24 cellular contexts compared by ENCODE assay signal in genomic region chr1:180192172-180192571, GRCh38. TPM values are rescaled to one million over a fixed set of nuclear protein-coding genes. Genes with fewer than 3 reads are reported as not detected.
A peak's percentile ranks its signal among the peaks of the same experiment; 100 is the strongest.
DNase-seq lines count a peak whose midpoint lies in the region; ATAC-seq lines count a peak whose summit lies in the region.
"Had no signal": no experiment of that assay in that cellular context is flagged by ENCODE, and none has a peak within 500 bp of the region (broad histone marks: within the 10 kb centered on the region; RNA-seq: fewer than 3 reads in every experiment).

No MANE protein-coding gene starts in this region.

- POLR2A ChIA-PET in activated CD4-positive, alpha-beta T cell treated with anti-CD3 and anti-CD28 coated beads, Interleukin-2, amount 10 ng/mL, durations not matched to agents 7 days and 5 days (lab: Charles Lee), result no interaction called here
- POLR2A ChIA-PET in naive thymus-derived CD4-positive, alpha-beta T cell (lab: Charles Lee), result no interaction called here

- peak; percentile 38 for ATAC-seq in naive thymus-derived CD4-positive, alpha-beta T cell
- ATAC-seq: activated CD4-positive, alpha-beta T cell treated with anti-CD3 and anti-CD28 coated beads for 36 hours had no signal

- H3K9me3 ChIP-seq in naive thymus-derived CD4-positive, alpha-beta T cell (ENCODE audit: control insufficient read depth in 2 of 3, low read length in 3 of 3), result no peaks in the 10 kb centered on the region
- H3K9me3 ChIP-seq: MG63, SJSA1, suprapubic skin had no signal

- H3K4me3 Mint-ChIP-seq in activated CD4-positive, alpha-beta T cell treated with anti-CD3 and anti-CD28 coated beads, Interleukin-2, amount 10 ng/mL, durations not matched to agents 7 days and 5 days, result no peak overlapping the region
- H3K4me3 Mint-ChIP-seq in T-helper 1 cell treated with Interleukin-12 subunit alpha and Interleukin-12 subunit beta and Interleukin-4 antibody, amounts not matched to agents 30 μg/mL and 1 μg/mL, for 36 hours, result no peak overlapping the region
- no peak overlapping the region for H3K4me3 Mint-ChIP-seq in naive thymus-derived CD4-positive, alpha-beta T cell
- H3K4me3 Mint-ChIP-seq: activated CD4-positive, alpha-beta T cell treated with anti-CD3 and anti-CD28 coated beads for 36 hours; brain had no signal

- no peak overlapping the region for H3K27ac ChIP-seq in naive thymus-derived CD4-positive, alpha-beta T cell (ENCODE audit: low read depth, low read length)
- H3K27ac ChIP-seq: epithelial cell of prostate, SJSA1, suprapubic skin had no signal

- no peaks in the 10 kb centered on the region for H3K9me3 Mint-ChIP-seq in activated CD4-positive, alpha-beta T cell treated with anti-CD3 and anti-CD28 coated beads, Interleukin-2, amount 10 ng/mL, durations not matched to agents 7 days and 5 days
- no peaks in the 10 kb centered on the region for H3K9me3 Mint-ChIP-seq in T-helper 1 cell treated with Interleukin-12 subunit alpha and Interleukin-12 subunit beta and Interleukin-4 antibody, amounts not matched to agents 30 μg/mL and 1 μg/mL, for 36 hours
- no peaks in the 10 kb centered on the region for H3K9me3 Mint-ChIP-seq in naive thymus-derived CD4-positive, alpha-beta T cell
- H3K9me3 Mint-ChIP-seq: brain had no signal

- H3K4me1 ChIP-seq in naive thymus-derived CD4-positive, alpha-beta T cell (ENCODE audit: control insufficient read depth in 2 of 2, insufficient read depth in 2 of 2, low read length in 2 of 2), result peaks cover 0 to 26% of the 10 kb centered on the region in 2 donors
- H3K4me1 ChIP-seq: SJSA1, suprapubic skin had no signal

- no peak for DNase-seq in activated CD4-positive, alpha-beta T cell treated with anti-CD3 and anti-CD28 coated beads, Interleukin-2, amount 10 ng/mL, durations not matched to agents 7 days and 5 days
- DNase-seq in activated CD4-positive, alpha-beta T cell treated with anti-CD3 and anti-CD28 coated beads for 4 hours, result no peak
- DNase-seq in Jurkat, Clone E6-1 (ENCODE audit: low read depth, low spot score), result peak; percentile 22
- DNase-seq in naive thymus-derived CD4-positive, alpha-beta T cell, result no peak
- no peak for DNase-seq in stimulated activated CD4-positive, alpha-beta T cell treated with anti-CD3 and anti-CD28 coated beads, Interleukin-4, amount 100 ng/mL, for 24 hours
- no peak for DNase-seq in GM03348 (ENCODE audit: low spot score)
- no peak for DNase-seq in NCI-H1436 (lab: John Stamatoyannopoulos, UW)
- DNase-seq: 8988T; activated CD4-positive, alpha-beta T cell treated with anti-CD3 and anti-CD28 coated beads for 36 hours; GOT3; head of caudate nucleus; kidney glomerular epithelial cell; mammary epithelial cell; MG63; NCI-H1694; NCI-H2171; NCI-H524 treated with DMSO at 0.1 percent for 48 hours; nucleus accumbens had no signal

- no peak overlapping the region; the same call in 1 of the 2 replicates for H3K4me3 ChIP-seq in Jurkat, Clone E6-1 (ENCODE audit: low read length)
- no peak overlapping the region for H3K4me3 ChIP-seq in naive thymus-derived CD4-positive, alpha-beta T cell (ENCODE audit: low read length)
- H3K4me3 ChIP-seq: MG63, SJSA1, suprapubic skin had no signal

- intact Hi-C loops in naive thymus-derived CD4-positive, alpha-beta T cell (cut with micrococcal nuclease), result no loop called here

- peak overlapping the region; percentile 51 for H3K27ac Mint-ChIP-seq in activated CD4-positive, alpha-beta T cell treated with anti-CD3 and anti-CD28 coated beads, Interleukin-2, amount 10 ng/mL, durations not matched to agents 7 days and 5 days
- peak overlapping the region; percentile 56 for H3K27ac Mint-ChIP-seq in T-helper 1 cell treated with Interleukin-12 subunit alpha and Interleukin-12 subunit beta and Interleukin-4 antibody, amounts not matched to agents 30 μg/mL and 1 μg/mL, for 36 hours
- H3K27ac Mint-ChIP-seq in naive thymus-derived CD4-positive, alpha-beta T cell, result peak overlapping the region in 3 of 9 donors; percentile 15 to 75 (median 50)
- H3K27ac Mint-ChIP-seq: activated CD4-positive, alpha-beta T cell treated with anti-CD3 and anti-CD28 coated beads for 36 hours; brain had no signal

- H3K27me3 ChIP-seq in naive thymus-derived CD4-positive, alpha-beta T cell (ENCODE audit: control insufficient read depth in 2 of 2, insufficient read depth in 2 of 2, low read length in 2 of 2), result no peaks in the 10 kb centered on the region
- H3K27me3 ChIP-seq: MG63, SJSA1, suprapubic skin had no signal

- no peaks in the 10 kb centered on the region for H3K27me3 Mint-ChIP-seq in activated CD4-positive, alpha-beta T cell treated with anti-CD3 and anti-CD28 coated beads, Interleukin-2, amount 10 ng/mL, durations not matched to agents 7 days and 5 days
- H3K27me3 Mint-ChIP-seq in T-helper 1 cell treated with Interleukin-12 subunit alpha and Interleukin-12 subunit beta and Interleukin-4 antibody, amounts not matched to agents 30 μg/mL and 1 μg/mL, for 36 hours (ENCODE audit: low read depth), result no peaks in the 10 kb centered on the region
- no peaks in the 10 kb centered on the region for H3K27me3 Mint-ChIP-seq in naive thymus-derived CD4-positive, alpha-beta T cell
- H3K27me3 Mint-ChIP-seq: activated CD4-positive, alpha-beta T cell treated with anti-CD3 and anti-CD28 coated beads for 36 hours; brain had no signal

- H3K36me3 ChIP-seq in naive thymus-derived CD4-positive, alpha-beta T cell (ENCODE audit: control insufficient read depth in 2 of 3, insufficient read depth in 3 of 3, low read length in 3 of 3), result peaks cover 0 to 67% (median 3%) of the 10 kb centered on the region in 3 experiments

- CTCF ChIA-PET in activated CD4-positive, alpha-beta T cell treated with anti-CD3 and anti-CD28 coated beads, Interleukin-2, amount 10 ng/mL, durations not matched to agents 7 days and 5 days (lab: Charles Lee), result no interaction called here
- CTCF ChIA-PET in naive thymus-derived CD4-positive, alpha-beta T cell (lab: Charles Lee), result no interaction called here

- H3K4me1 Mint-ChIP-seq in activated CD4-positive, alpha-beta T cell treated with anti-CD3 and anti-CD28 coated beads, Interleukin-2, amount 10 ng/mL, durations not matched to agents 7 days and 5 days, result peaks cover 6% of the 10 kb centered on the region
- H3K4me1 Mint-ChIP-seq in T-helper 1 cell treated with Interleukin-12 subunit alpha and Interleukin-12 subunit beta and Interleukin-4 antibody, amounts not matched to agents 30 μg/mL and 1 μg/mL, for 36 hours (ENCODE audit: low read depth), result peaks cover 6% of the 10 kb centered on the region
- H3K4me1 Mint-ChIP-seq in naive thymus-derived CD4-positive, alpha-beta T cell, result peaks cover 0 to 11% (median 0%) of the 10 kb centered on the region in 7 donors
- H3K4me1 Mint-ChIP-seq: activated CD4-positive, alpha-beta T cell treated with anti-CD3 and anti-CD28 coated beads for 36 hours; brain had no signal

- H3K36me3 Mint-ChIP-seq in activated CD4-positive, alpha-beta T cell treated with anti-CD3 and anti-CD28 coated beads, Interleukin-2, amount 10 ng/mL, durations not matched to agents 7 days and 5 days (ENCODE audit: low read depth), result no peaks in the 10 kb centered on the region
- peaks cover 1% of the 10 kb centered on the region for H3K36me3 Mint-ChIP-seq in T-helper 1 cell treated with Interleukin-12 subunit alpha and Interleukin-12 subunit beta and Interleukin-4 antibody, amounts not matched to agents 30 μg/mL and 1 μg/mL, for 36 hours (ENCODE audit: low read depth)
- H3K36me3 Mint-ChIP-seq in naive thymus-derived CD4-positive, alpha-beta T cell, result peaks cover 0 to 55% (median 21%) of the 10 kb centered on the region in 5 donors

RNA-seq across cellular contexts. Expression of gene QSOX1, which starts 37.5 kb away (rescaled TPM):
- total RNA-seq in activated CD4-positive, alpha-beta T cell treated with anti-CD3 and anti-CD28 coated beads, Interleukin-2, amount 10 ng/mL, durations not matched to agents 7 days and 5 days, result 10 to 100 TPM; 18.5 to 23.5 TPM
- 34.2 TPM for polyA plus RNA-seq in Jurkat, Clone E6-1 (2012; ENCODE audit: insufficient read depth, insufficient read length)
- total RNA-seq in naive thymus-derived CD4-positive, alpha-beta T cell, result 10 to 100 TPM; 22.1 to 55.6 (median 25.6) TPM
- 10 to 100 TPM in 1 of 2 donors, 1 to 10 TPM in 1; 9.3 to 11.7 TPM for polyA plus RNA-seq in naive thymus-derived CD4-positive, alpha-beta T cell

RNA-seq across cellular contexts. Expression of gene LHX4, which starts 37.9 kb away (rescaled TPM):
- not detected for total RNA-seq in activated CD4-positive, alpha-beta T cell treated with anti-CD3 and anti-CD28 coated beads, Interleukin-2, amount 10 ng/mL, durations not matched to agents 7 days and 5 days
- polyA plus RNA-seq in Jurkat, Clone E6-1 (2012; ENCODE audit: insufficient read depth, insufficient read length), result 0.93 TPM
- total RNA-seq in naive thymus-derived CD4-positive, alpha-beta T cell, result under 1 TPM in 1 of 5 experiments, not detected in 4; 0.07 TPM
- under 1 TPM; 0.24 to 0.58 TPM for polyA plus RNA-seq in naive thymus-derived CD4-positive, alpha-beta T cell
- total RNA-seq: activated CD4-positive, alpha-beta T cell treated with anti-CD3 and anti-CD28 coated beads for 36 hours; mammary epithelial cell; ureter had no signal
- polyA plus RNA-seq: mammary epithelial cell had no signal
